Comparison of ENCODE assay signal across 1 cellular context in the genomic region with DNA sequence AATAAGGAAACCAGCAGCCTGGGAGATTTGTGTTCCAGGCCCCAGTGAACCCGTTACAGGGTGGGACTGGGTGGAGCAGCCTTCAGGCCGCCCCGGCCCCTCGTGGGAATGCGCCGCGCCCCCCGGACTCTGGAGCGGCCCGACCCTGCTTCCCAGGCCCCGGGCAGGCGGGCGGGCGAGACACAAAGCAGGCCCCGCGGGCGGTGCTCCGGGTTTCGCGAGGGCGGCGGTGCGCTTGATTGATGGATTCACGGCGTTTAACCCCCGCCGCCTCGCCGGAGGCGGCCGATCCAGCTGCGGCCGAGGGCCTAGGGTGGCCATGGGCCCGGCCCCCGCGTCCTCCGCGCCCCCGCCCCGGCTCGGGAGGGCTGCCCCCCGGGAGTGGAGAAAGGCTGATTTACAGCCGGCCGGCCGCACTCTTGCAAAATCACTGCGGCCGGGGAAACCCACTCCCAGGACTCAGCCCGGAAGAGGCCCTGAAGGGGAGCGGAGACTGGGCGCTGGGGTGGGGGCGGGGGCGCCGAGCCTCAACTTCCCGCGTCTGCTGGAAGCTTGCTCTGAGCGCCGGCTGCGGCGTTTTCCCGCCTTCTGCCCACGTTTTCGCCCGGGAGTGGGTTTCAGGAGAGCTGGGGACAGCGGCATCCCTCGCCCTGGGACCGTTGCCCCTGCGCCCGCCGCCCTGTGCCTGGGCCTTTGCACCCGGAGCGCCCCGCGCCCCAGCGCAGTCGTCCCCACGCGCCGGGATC.
A peak's percentile ranks its signal among the peaks of the same experiment; 100 is the strongest.
TF ChIP-seq lines count a peak whose summit lies in the region.

No MANE protein-coding gene starts in this region.

TF ChIP-seq in GM12878, 131 proteins besides CTCF, POLR2A, EP300 and RAD21 (continued from another document):
- TF ChIP-seq BCL3 (IDR thresholded peaks at IDR 0.05; ENCODE audit: borderline replicate concordance, insufficient read depth, low read depth, low read length, poor library complexity, severe bottlenecking) (no peak), SREBF1 (IDR thresholded peaks at IDR 0.05; ENCODE audit: low read length) (no peak), FOXM1 (IDR thresholded peaks at IDR 0.05; ENCODE audit: low read depth, low read length) (no peak), DPF2 (IDR thresholded peaks at IDR 0.05) (0 out of 2 replicates have a peak, but pooled peaks have one; percentile 17)
- TF ChIP-seq, protein P1, sequence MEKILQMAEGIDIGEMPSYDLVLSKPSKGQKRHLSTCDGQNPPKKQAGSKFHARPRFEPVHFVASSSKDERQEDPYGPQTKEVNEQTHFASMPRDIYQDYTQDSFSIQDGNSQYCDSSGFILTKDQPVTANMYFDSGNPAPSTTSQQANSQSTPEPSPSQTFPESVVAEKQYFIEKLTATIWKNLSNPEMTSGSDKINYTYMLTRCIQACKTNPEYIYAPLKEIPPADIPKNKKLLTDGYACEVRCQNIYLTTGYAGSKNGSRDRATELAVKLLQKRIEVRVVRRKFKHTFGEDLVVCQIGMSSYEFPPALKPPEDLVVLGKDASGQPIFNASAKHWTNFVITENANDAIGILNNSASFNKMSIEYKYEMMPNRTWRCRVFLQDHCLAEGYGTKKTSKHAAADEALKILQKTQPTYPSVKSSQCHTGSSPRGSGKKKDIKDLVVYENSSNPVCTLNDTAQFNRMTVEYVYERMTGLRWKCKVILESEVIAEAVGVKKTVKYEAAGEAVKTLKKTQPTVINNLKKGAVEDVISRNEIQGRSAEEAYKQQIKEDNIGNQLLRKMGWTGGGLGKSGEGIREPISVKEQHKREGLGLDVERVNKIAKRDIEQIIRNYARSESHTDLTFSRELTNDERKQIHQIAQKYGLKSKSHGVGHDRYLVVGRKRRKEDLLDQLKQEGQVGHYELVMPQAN (conservative IDR thresholded peaks at IDR 0.05) = no peak
